Comparison of ENCODE assay signal across 8 cellular contexts in the genomic region with DNA sequence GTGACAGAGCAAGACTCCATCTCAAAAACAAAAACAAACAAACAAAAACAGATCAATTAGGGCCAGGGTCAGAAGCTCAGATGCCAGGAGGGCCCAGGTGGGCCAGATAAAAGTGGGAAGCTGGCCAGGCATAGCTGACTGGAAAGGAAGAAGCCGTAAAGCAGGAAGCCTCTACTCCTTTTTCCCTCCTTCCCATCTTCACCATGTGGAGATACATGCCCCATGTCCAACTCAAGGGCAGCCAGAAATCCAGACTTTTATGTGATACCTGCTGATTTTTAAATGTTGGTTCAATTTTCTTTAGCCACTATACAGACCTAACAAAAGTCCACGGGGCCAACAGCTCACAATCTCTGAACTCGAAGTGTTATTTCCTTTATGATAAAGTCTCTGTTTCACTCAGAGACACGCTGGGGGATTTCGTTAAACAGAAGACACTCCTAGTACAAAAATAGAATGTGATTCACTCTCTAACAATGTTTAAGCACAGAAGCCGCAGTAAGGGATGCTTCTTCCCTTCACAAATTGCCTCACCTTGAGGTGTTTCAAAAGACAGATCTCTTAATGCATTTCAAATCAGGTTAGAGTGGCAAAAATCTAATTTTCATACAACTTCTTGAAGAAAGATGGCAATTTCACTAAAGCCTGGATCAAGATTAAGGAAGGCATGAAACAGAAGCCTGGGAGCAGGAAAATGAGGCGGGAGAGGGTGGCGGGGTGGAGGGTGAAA. TPM values are rescaled to one million over a fixed set of nuclear protein-coding genes. Genes with fewer than 3 reads are reported as not detected.
A peak's percentile ranks its signal among the peaks of the same experiment; 100 is the strongest.
DNase-seq lines count a peak whose midpoint lies in the region; ATAC-seq and TF ChIP-seq lines count a peak whose summit lies in the region.

No MANE protein-coding gene starts in this region.

- TF ChIP-seq CTCF in brain (conservative IDR thresholded peaks at IDR 0.05) (no peak), thyroid gland (IDR thresholded peaks at IDR 0.05) (no peak), suprapubic skin (IDR thresholded peaks at IDR 0.05) (no peak)

- H3K27ac Mint-ChIP-seq in brain = peak overlapping the region; percentile 81 to 98 (median 86)

- WGBS in thyroid gland, 2 donors = 76 to 79% methylated on average over 8 of the region's 8 CpGs
- 40% methylated on average over 8 of the region's 8 CpGs for WGBS in suprapubic skin

- H3K27ac ChIP-seq in thyroid gland (no peak overlapping the region), suprapubic skin (no peak overlapping the region)

- H3K27me3 Mint-ChIP-seq in brain = peaks cover 2% of the 10 kb centered on the region

- H3K36me3 Mint-ChIP-seq in brain = no peaks in the 10 kb centered on the region

- no peaks in the 10 kb centered on the region for H3K9me3 ChIP-seq in thyroid gland
- no peaks in the 10 kb centered on the region for H3K9me3 ChIP-seq in suprapubic skin

- no peaks in the 10 kb centered on the region for H3K27me3 ChIP-seq in thyroid gland
- H3K27me3 ChIP-seq in suprapubic skin = no peaks in the 10 kb centered on the region

- TF ChIP-seq EP300 in suprapubic skin (IDR thresholded peaks at IDR 0.05) = no peak

- DNase-seq in AG20443 (ENCODE audit: low spot score) (peak; percentile 58), thyroid gland (no peak), activated T-cell treated with anti-CD3 and anti-CD28 coated beads for 4 hours (no peak), suprapubic skin (ENCODE audit: low spot score in 2 of 2) (no peak)
- DNase-seq in stimulated activated CD4-positive, alpha-beta T cell treated with anti-CD3 and anti-CD28 coated beads, Interleukin-15, amount 100 ng/mL, for 24 hours = no peak

- TF ChIP-seq POLR2A in thyroid gland (IDR thresholded peaks at IDR 0.05) (no peak), suprapubic skin (IDR thresholded peaks at IDR 0.05) (no peak)

- ATAC-seq in GM19438 (IDR thresholded peaks at IDR 0.05; ENCODE audit: low read depth, unreplicated experiment) (peak; percentile 62), HG03354 (IDR thresholded peaks at IDR 0.05; ENCODE audit: poor library complexity, severe bottlenecking, unreplicated experiment) (peak; percentile 80)

- peaks cover 0 to 2% (median 0%) of the 10 kb centered on the region in 5 experiments for H3K9me3 Mint-ChIP-seq in brain

- H3K4me3 ChIP-seq in thyroid gland (replicated peaks in 1 of 3) (no peak overlapping the region), suprapubic skin (no peak overlapping the region)

- intact Hi-C loops in thyroid gland (cut with DNase I) = no loop called here

- peaks cover 16 to 19% of the 10 kb centered on the region in 2 donors for H3K4me1 ChIP-seq in thyroid gland
- peaks cover 8% of the 10 kb centered on the region for H3K4me1 ChIP-seq in suprapubic skin

- peaks cover 89% of the 10 kb centered on the region for H3K4me1 Mint-ChIP-seq in brain

- H3K4me3 Mint-ChIP-seq in brain = peak overlapping the region; percentile 4 to 69 (median 40)

- H3K36me3 ChIP-seq in thyroid gland (no peaks in the 10 kb centered on the region), suprapubic skin (no peaks in the 10 kb centered on the region)

RNA-seq across cellular contexts. Expression of a gene that starts 14.0 kb away (rescaled TPM):
- not detected for polyA plus RNA-seq in brain (ENCODE audit: insufficient read depth, low read depth, low replicate concordance)
- total RNA-seq in thyroid gland (not detected), suprapubic skin (not detected)

RNA-seq across cellular contexts. Expression of a gene that starts 48.9 kb away (rescaled TPM):
- 17.0 TPM for polyA plus RNA-seq in brain (ENCODE audit: insufficient read depth, low read depth, low replicate concordance)
- total RNA-seq in thyroid gland (100 to 1,000 TPM in 2 of 4 donors, 10 to 100 TPM in 2; 85.1 to 114 (median 103) TPM), suprapubic skin (10 to 100 TPM; 31.8 to 55.0 (median 37.0) TPM)

RNA-seq across cellular contexts. Expression of a gene that starts 49.0 kb away (rescaled TPM):
- 8.1 TPM for polyA plus RNA-seq in brain (ENCODE audit: insufficient read depth, low read depth, low replicate concordance)
- total RNA-seq in thyroid gland (10 to 100 TPM in 1 of 4 donors, 1 to 10 TPM in 3; 4.2 to 11.4 (median 6.7) TPM), suprapubic skin (10 to 100 TPM in 2 of 4 donors, 1 to 10 TPM in 2; 5.6 to 11.7 (median 8.4) TPM)
